In genomic region chr2:20521193-20521592, GRCh38 we compare ENCODE assay signal across 20 cellular contexts.
DNase-seq lines count a peak whose midpoint lies in the region; ATAC-seq and TF ChIP-seq lines count a peak whose summit lies in the region.
"Had no signal": no experiment of that assay in that cellular context is flagged by ENCODE, and none has a peak within 500 bp of the region (broad histone marks: within the 10 kb centered on the region; RNA-seq: fewer than 3 reads in every experiment).

No MANE protein-coding gene starts in this region.

- no peak overlapping the region for H3K27ac ChIP-seq in BLaER1
- H3K27ac ChIP-seq in RWPE2 (ENCODE audit: poor library complexity, severe bottlenecking): no peak overlapping the region
- H3K27ac ChIP-seq: A549, C4-2B had no signal

- peak overlapping the region; percentile 5 for H3K27ac Mint-ChIP-seq in endothelial cell (ENCODE audit: unreplicated experiment)
- H3K27ac Mint-ChIP-seq: CD4-positive, CD25-positive, alpha-beta regulatory T cell; CD8-positive, alpha-beta T cell; GM23338; H9 had no signal

- H3K4me2 ChIP-seq in BLaER1: peak overlapping the region; percentile 97; the same call in 1 of the 2 replicates
- H3K4me2 ChIP-seq: A549, GM23338 had no signal

- H3K4me3 Mint-ChIP-seq in endothelial cell (ENCODE audit: unreplicated experiment): no peak overlapping the region
- H3K4me3 Mint-ChIP-seq: CD4-positive, CD25-positive, alpha-beta regulatory T cell; CD8-positive, alpha-beta T cell; GM23338; H9 had no signal

- H3K9me3 Mint-ChIP-seq in endothelial cell (ENCODE audit: unreplicated experiment): no peaks in the 10 kb centered on the region
- H3K9me3 Mint-ChIP-seq: CD4-positive, CD25-positive, alpha-beta regulatory T cell; CD8-positive, alpha-beta T cell; GM23338; H9 had no signal

- H3K4me1 ChIP-seq in BLaER1 (peaks cover 61% of the 10 kb centered on the region), RWPE2 (ENCODE audit: insufficient read depth, poor library complexity, severe bottlenecking) (peaks cover 10% of the 10 kb centered on the region)

- DNase-seq in RWPE2 (ENCODE audit: low spot score) (peak; percentile 15), endothelial cell (ENCODE audit: low spot score) (no peak), NCI-H2029 treated with DMSO at 0.1 percent for 48 hours (lab: John Stamatoyannopoulos, UW) (no peak), SKM-1 (lab: John Stamatoyannopoulos, UW; ENCODE audit: unreplicated experiment) (no peak), NAMALWA (ENCODE audit: low spot score) (no peak)
- DNase-seq: 8988T; ACHN; AML-193; BE2C; Caco-2; CD4-positive, CD25-positive, alpha-beta regulatory T cell; CD8-positive, alpha-beta T cell; DMS153; DND-41; H9 had no signal

- H3K36me3 ChIP-seq in BLaER1 (no peaks in the 10 kb centered on the region), RWPE2 (ENCODE audit: low read depth) (no peaks in the 10 kb centered on the region)
- H3K36me3 ChIP-seq: BE2C had no signal

- H3K27me3 ChIP-seq in BLaER1 (no peaks in the 10 kb centered on the region), RWPE2 (ENCODE audit: insufficient read depth, poor library complexity, severe bottlenecking) (no peaks in the 10 kb centered on the region)
- H3K27me3 ChIP-seq: BE2C had no signal

- no peak overlapping the region for H3K4me3 ChIP-seq in BLaER1
- no peak overlapping the region for H3K4me3 ChIP-seq in RWPE2 (ENCODE audit: severe bottlenecking)
- H3K4me3 ChIP-seq: A549, GM23338 had no signal

- no peaks in the 10 kb centered on the region for H3K36me3 Mint-ChIP-seq in endothelial cell (ENCODE audit: low read depth, unreplicated experiment)
- H3K36me3 Mint-ChIP-seq: CD4-positive, CD25-positive, alpha-beta regulatory T cell; CD8-positive, alpha-beta T cell had no signal

- H3K9me3 ChIP-seq in BLaER1: no peaks in the 10 kb centered on the region
- H3K9me3 ChIP-seq in RWPE2 (ENCODE audit: severe bottlenecking): no peaks in the 10 kb centered on the region
- H3K9me3 ChIP-seq: A549, BE2C, Caco-2 had no signal

- TF ChIP-seq CTCF in RWPE2 (IDR thresholded peaks at IDR 0.05; ENCODE audit: poor library complexity, severe bottlenecking): no peak
- TF ChIP-seq CTCF in endothelial cell (IDR thresholded peaks at IDR 0.05; ENCODE audit: unreplicated experiment): no peak

- H4K20me1 ChIP-seq in BLaER1: no peaks in the 10 kb centered on the region

- no peak for ATAC-seq in RWPE2 (ENCODE audit: low read depth)
- ATAC-seq: A549; CD8-positive, alpha-beta T cell; GM23338; HCT116 had no signal

- peaks cover 17% of the 10 kb centered on the region for H3K27me3 Mint-ChIP-seq in endothelial cell (ENCODE audit: unreplicated experiment)

- no peak overlapping the region for H3K9ac ChIP-seq in BLaER1

- H3K4me1 Mint-ChIP-seq in endothelial cell (ENCODE audit: unreplicated experiment): peaks cover 23% of the 10 kb centered on the region
